1 cellular context compared by ENCODE assay signal in the genomic region with DNA sequence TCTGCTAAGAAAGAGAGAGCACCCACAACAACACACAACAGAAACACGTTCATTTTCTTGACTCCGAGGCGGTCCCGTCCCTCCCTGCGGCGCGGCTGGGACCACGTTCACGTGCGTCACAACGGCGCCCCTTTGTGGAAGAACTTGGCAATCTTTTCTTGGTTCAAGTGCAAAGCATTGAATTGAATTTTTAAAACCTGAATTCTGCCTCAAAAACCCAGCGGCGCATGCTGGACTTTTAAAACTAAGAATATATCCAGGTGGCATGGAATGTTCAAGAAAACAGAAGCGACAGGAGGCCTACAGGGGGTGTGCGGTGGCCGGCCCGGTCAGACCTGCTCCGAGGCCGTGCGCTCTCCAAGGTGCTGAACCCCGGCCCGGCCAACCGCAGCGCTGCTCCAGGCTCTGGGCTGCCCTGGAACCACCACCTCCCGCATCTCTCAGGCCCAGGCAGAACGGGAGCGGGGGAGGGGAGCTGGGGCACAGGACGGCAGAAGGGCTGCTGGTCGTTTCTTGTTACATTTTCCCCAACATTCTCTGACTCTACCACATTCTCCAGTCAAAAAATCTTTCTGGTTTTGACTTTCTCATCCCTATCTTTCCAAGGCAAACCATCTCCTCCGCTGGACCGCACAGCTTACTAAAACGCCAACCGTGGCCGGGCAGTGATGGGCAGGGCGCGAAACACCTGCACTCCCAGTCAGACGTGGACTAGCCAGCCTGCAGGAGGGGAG.
TF ChIP-seq lines count a peak whose summit lies in the region.

No MANE protein-coding gene starts in this region.

TF ChIP-seq in HepG2, 621 proteins besides CTCF, POLR2A, EP300 and RAD21 (continued from another document and continues in another):
- peak; percentile 99 for TF ChIP-seq KLF6 (CRISPR knock-in tag; IDR thresholded peaks at IDR 0.05)
- TF ChIP-seq, protein P1, sequence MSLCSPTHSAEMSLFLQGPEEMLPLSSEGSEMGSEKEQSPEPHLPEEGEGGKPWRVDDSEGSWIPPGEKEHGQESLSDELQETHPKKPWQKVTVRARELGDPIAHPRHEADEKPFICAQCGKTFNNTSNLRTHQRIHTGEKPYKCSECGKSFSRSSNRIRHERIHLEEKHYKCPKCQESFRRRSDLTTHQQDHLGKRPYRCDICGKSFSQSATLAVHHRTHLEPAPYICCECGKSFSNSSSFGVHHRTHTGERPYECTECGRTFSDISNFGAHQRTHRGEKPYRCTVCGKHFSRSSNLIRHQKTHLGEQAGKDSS (CRISPR knock-in tag; IDR thresholded peaks at IDR 0.05; ENCODE audit: borderline replicate concordance, low read depth), result no peak
- TF ChIP-seq, protein P2, sequence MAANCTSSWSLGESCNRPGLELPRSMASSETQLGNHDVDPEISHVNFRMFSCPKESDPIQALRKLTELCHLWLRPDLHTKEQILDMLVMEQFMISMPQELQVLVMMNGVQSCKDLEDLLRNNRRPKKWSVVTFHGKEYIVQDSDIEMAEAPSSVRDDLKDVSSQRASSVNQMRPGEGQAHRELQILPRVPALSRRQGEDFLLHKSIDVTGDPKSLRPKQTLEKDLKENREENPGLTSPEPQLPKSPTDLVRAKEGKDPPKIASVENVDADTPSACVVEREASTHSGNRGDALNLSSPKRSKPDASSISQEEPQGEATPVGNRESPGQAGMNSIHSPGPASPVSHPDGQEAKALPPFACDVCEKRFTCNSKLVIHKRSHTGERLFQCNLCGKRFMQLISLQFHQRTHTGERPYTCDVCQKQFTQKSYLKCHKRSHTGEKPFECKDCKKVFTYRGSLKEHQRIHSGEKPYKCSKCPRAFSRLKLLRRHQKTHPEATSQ (CRISPR knock-in tag; IDR thresholded peaks at IDR 0.05; ENCODE audit: borderline replicate concordance), result peak; percentile 92
- TF ChIP-seq SRSF4 (IDR thresholded peaks at IDR 0.05; ENCODE audit: low read depth, low read length, poor library complexity, severe bottlenecking), result no peak
- no peak for TF ChIP-seq HMGA1 (CRISPR knock-in tag; conservative IDR thresholded peaks at IDR 0.05)
- TF ChIP-seq ZBTB8A (CRISPR knock-in tag; IDR thresholded peaks at IDR 0.05; ENCODE audit: borderline replicate concordance, low read depth), result no peak
- TF ChIP-seq, protein P3, sequence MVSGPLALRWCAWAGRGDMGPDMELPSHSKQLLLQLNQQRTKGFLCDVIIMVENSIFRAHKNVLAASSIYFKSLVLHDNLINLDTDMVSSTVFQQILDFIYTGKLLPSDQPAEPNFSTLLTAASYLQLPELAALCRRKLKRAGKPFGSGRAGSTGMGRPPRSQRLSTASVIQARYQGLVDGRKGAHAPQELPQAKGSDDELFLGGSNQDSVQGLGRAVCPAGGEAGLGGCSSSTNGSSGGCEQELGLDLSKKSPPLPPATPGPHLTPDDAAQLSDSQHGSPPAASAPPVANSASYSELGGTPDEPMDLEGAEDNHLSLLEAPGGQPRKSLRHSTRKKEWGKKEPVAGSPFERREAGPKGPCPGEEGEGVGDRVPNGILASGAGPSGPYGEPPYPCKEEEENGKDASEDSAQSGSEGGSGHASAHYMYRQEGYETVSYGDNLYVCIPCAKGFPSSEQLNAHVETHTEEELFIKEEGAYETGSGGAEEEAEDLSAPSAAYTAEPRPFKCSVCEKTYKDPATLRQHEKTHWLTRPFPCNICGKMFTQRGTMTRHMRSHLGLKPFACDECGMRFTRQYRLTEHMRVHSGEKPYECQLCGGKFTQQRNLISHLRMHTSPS (CRISPR knock-in tag; IDR thresholded peaks at IDR 0.05; ENCODE audit: low read depth), result no peak
- TF ChIP-seq, protein P4, sequence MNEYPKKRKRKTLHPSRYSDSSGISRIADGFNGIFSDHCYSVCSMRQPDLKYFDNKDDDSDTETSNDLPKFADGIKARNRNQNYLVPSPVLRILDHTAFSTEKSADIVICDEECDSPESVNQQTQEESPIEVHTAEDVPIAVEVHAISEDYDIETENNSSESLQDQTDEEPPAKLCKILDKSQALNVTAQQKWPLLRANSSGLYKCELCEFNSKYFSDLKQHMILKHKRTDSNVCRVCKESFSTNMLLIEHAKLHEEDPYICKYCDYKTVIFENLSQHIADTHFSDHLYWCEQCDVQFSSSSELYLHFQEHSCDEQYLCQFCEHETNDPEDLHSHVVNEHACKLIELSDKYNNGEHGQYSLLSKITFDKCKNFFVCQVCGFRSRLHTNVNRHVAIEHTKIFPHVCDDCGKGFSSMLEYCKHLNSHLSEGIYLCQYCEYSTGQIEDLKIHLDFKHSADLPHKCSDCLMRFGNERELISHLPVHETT (CRISPR knock-in tag; conservative IDR thresholded peaks at IDR 0.05), result peak; percentile 85
- TF ChIP-seq MYC (CRISPR knock-in tag; IDR thresholded peaks at IDR 0.05; ENCODE audit: borderline replicate concordance), result peak; percentile 68; the same call in 1 of the 2 replicates
- peak; percentile 88 for TF ChIP-seq NFKBIZ (CRISPR knock-in tag; IDR thresholded peaks at IDR 0.05)
- peak; percentile 94 for TF ChIP-seq HOXD1 (CRISPR knock-in tag; IDR thresholded peaks at IDR 0.05)
- TF ChIP-seq SAP130 (CRISPR knock-in tag; IDR thresholded peaks at IDR 0.05; ENCODE audit: low read depth), result peak; percentile 86
- TF ChIP-seq, protein P5, sequence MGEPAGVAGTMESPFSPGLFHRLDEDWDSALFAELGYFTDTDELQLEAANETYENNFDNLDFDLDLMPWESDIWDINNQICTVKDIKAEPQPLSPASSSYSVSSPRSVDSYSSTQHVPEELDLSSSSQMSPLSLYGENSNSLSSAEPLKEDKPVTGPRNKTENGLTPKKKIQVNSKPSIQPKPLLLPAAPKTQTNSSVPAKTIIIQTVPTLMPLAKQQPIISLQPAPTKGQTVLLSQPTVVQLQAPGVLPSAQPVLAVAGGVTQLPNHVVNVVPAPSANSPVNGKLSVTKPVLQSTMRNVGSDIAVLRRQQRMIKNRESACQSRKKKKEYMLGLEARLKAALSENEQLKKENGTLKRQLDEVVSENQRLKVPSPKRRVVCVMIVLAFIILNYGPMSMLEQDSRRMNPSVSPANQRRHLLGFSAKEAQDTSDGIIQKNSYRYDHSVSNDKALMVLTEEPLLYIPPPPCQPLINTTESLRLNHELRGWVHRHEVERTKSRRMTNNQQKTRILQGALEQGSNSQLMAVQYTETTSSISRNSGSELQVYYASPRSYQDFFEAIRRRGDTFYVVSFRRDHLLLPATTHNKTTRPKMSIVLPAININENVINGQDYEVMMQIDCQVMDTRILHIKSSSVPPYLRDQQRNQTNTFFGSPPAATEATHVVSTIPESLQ (CRISPR knock-in tag; conservative IDR thresholded peaks at IDR 0.05), result 0 out of 2 replicates have a peak, but pooled peaks have one; percentile 90
- TF ChIP-seq TCF7L2 (IDR thresholded peaks at IDR 0.05; ENCODE audit: low read depth, low read length), result no peak
- no peak for TF ChIP-seq SKI (IDR thresholded peaks at IDR 0.05; ENCODE audit: partially characterized antibody)
- peak; percentile 73 for TF ChIP-seq FOXO1 (CRISPR knock-in tag; IDR thresholded peaks at IDR 0.05)
- TF ChIP-seq, protein P6, sequence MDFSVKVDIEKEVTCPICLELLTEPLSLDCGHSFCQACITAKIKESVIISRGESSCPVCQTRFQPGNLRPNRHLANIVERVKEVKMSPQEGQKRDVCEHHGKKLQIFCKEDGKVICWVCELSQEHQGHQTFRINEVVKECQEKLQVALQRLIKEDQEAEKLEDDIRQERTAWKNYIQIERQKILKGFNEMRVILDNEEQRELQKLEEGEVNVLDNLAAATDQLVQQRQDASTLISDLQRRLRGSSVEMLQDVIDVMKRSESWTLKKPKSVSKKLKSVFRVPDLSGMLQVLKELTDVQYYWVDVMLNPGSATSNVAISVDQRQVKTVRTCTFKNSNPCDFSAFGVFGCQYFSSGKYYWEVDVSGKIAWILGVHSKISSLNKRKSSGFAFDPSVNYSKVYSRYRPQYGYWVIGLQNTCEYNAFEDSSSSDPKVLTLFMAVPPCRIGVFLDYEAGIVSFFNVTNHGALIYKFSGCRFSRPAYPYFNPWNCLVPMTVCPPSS (IDR thresholded peaks at IDR 0.05), result no peak
- no peak for TF ChIP-seq MLLT10 (CRISPR knock-in tag; IDR thresholded peaks at IDR 0.05)
- TF ChIP-seq ZNF296 (CRISPR knock-in tag; conservative IDR thresholded peaks at IDR 0.05), result peak; percentile 88
- TF ChIP-seq, protein P7, sequence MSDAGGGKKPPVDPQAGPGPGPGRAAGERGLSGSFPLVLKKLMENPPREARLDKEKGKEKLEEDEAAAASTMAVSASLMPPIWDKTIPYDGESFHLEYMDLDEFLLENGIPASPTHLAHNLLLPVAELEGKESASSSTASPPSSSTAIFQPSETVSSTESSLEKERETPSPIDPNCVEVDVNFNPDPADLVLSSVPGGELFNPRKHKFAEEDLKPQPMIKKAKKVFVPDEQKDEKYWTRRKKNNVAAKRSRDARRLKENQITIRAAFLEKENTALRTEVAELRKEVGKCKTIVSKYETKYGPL (CRISPR knock-in tag; IDR thresholded peaks at IDR 0.05), result peak; percentile 94; the same call in 1 of the 2 replicates
- TF ChIP-seq, protein P8, sequence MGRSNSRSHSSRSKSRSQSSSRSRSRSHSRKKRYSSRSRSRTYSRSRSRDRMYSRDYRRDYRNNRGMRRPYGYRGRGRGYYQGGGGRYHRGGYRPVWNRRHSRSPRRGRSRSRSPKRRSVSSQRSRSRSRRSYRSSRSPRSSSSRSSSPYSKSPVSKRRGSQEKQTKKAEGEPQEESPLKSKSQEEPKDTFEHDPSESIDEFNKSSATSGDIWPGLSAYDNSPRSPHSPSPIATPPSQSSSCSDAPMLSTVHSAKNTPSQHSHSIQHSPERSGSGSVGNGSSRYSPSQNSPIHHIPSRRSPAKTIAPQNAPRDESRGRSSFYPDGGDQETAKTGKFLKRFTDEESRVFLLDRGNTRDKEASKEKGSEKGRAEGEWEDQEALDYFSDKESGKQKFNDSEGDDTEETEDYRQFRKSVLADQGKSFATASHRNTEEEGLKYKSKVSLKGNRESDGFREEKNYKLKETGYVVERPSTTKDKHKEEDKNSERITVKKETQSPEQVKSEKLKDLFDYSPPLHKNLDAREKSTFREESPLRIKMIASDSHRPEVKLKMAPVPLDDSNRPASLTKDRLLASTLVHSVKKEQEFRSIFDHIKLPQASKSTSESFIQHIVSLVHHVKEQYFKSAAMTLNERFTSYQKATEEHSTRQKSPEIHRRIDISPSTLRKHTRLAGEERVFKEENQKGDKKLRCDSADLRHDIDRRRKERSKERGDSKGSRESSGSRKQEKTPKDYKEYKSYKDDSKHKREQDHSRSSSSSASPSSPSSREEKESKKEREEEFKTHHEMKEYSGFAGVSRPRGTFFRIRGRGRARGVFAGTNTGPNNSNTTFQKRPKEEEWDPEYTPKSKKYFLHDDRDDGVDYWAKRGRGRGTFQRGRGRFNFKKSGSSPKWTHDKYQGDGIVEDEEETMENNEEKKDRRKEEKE (IDR thresholded peaks at IDR 0.05), result no peak
- TF ChIP-seq, protein P9, sequence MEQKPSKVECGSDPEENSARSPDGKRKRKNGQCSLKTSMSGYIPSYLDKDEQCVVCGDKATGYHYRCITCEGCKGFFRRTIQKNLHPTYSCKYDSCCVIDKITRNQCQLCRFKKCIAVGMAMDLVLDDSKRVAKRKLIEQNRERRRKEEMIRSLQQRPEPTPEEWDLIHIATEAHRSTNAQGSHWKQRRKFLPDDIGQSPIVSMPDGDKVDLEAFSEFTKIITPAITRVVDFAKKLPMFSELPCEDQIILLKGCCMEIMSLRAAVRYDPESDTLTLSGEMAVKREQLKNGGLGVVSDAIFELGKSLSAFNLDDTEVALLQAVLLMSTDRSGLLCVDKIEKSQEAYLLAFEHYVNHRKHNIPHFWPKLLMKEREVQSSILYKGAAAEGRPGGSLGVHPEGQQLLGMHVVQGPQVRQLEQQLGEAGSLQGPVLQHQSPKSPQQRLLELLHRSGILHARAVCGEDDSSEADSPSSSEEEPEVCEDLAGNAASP (CRISPR knock-in tag; IDR thresholded peaks at IDR 0.05; ENCODE audit: borderline replicate concordance), result peak; percentile 90
- TF ChIP-seq MTF2 (CRISPR knock-in tag; IDR thresholded peaks at IDR 0.05; ENCODE audit: borderline replicate concordance), result no peak
- TF ChIP-seq, protein P10, sequence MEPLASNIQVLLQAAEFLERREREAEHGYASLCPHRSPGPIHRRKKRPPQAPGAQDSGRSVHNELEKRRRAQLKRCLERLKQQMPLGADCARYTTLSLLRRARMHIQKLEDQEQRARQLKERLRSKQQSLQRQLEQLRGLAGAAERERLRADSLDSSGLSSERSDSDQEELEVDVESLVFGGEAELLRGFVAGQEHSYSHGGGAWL (CRISPR knock-in tag; IDR thresholded peaks at IDR 0.05), result peak; percentile 98
- peak; percentile 74; the same call in 1 of the 2 replicates for TF ChIP-seq ZNF619 (CRISPR knock-in tag; IDR thresholded peaks at IDR 0.05)
- TF ChIP-seq SOX13 (IDR thresholded peaks at IDR 0.05), result no peak
- TF ChIP-seq SOX13 (CRISPR knock-in tag; conservative IDR thresholded peaks at IDR 0.05 in 1 of 2, IDR thresholded peaks at IDR 0.05 in 1 of 2), result peak in 1 of 2 experiments; percentile 56; a peak in 2 of 4 replicates
- peak; percentile 75; the same call in 1 of the 2 replicates for TF ChIP-seq ELF3 (CRISPR knock-in tag; IDR thresholded peaks at IDR 0.05)
- TF ChIP-seq WIZ (CRISPR knock-in tag; IDR thresholded peaks at IDR 0.05), result peak; percentile 98
- no peak for TF ChIP-seq ZNF652 (CRISPR knock-in tag; IDR thresholded peaks at IDR 0.05; ENCODE audit: borderline replicate concordance, low read depth)
- no peak for TF ChIP-seq NONO (IDR thresholded peaks at IDR 0.05)
- TF ChIP-seq NONO (CRISPR knock-in tag; conservative IDR thresholded peaks at IDR 0.05), result 0 out of 2 replicates have a peak, but pooled peaks have one; percentile 27
- TF ChIP-seq, protein P11, sequence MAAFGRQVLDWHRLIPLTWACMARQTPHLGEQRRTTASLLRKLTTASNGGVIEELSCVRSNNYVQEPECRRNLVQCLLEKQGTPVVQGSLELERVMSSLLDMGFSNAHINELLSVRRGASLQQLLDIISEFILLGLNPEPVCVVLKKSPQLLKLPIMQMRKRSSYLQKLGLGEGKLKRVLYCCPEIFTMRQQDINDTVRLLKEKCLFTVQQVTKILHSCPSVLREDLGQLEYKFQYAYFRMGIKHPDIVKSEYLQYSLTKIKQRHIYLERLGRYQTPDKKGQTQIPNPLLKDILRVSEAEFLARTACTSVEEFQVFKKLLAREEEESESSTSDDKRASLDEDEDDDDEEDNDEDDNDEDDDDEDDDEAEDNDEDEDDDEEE (CRISPR knock-in tag; IDR thresholded peaks at IDR 0.05), result peak; percentile 90; the same call in 1 of the 2 replicates
- TF ChIP-seq TAF1 (CRISPR knock-in tag; IDR thresholded peaks at IDR 0.05), result 0 out of 2 replicates have a peak, but pooled peaks have one; percentile 31
- TF ChIP-seq ERF (CRISPR knock-in tag; IDR thresholded peaks at IDR 0.05), result peak; percentile 98
- TF ChIP-seq ZMYM4 (CRISPR knock-in tag; IDR thresholded peaks at IDR 0.05), result peak; percentile 58
- no peak for TF ChIP-seq ZNF570 (CRISPR knock-in tag; IDR thresholded peaks at IDR 0.05; ENCODE audit: borderline replicate concordance)
- TF ChIP-seq KMT2A (CRISPR knock-in tag; IDR thresholded peaks at IDR 0.05), result peak; percentile 74
- TF ChIP-seq, protein P12, sequence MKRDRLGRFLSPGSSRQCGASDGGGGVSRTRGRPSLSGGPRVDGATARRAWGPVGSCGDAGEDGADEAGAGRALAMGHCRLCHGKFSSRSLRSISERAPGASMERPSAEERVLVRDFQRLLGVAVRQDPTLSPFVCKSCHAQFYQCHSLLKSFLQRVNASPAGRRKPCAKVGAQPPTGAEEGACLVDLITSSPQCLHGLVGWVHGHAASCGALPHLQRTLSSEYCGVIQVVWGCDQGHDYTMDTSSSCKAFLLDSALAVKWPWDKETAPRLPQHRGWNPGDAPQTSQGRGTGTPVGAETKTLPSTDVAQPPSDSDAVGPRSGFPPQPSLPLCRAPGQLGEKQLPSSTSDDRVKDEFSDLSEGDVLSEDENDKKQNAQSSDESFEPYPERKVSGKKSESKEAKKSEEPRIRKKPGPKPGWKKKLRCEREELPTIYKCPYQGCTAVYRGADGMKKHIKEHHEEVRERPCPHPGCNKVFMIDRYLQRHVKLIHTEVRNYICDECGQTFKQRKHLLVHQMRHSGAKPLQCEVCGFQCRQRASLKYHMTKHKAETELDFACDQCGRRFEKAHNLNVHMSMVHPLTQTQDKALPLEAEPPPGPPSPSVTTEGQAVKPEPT (CRISPR knock-in tag; IDR thresholded peaks at IDR 0.05; ENCODE audit: low read depth), result peak; percentile 75; the same call in 1 of the 2 replicates
- no peak for TF ChIP-seq IKZF1 (IDR thresholded peaks at IDR 0.05)
- peak; percentile 65 for TF ChIP-seq TBX2 (CRISPR knock-in tag; IDR thresholded peaks at IDR 0.05; ENCODE audit: borderline replicate concordance)
